ENCODE assay signal across 10 cellular contexts in the genomic region with DNA sequence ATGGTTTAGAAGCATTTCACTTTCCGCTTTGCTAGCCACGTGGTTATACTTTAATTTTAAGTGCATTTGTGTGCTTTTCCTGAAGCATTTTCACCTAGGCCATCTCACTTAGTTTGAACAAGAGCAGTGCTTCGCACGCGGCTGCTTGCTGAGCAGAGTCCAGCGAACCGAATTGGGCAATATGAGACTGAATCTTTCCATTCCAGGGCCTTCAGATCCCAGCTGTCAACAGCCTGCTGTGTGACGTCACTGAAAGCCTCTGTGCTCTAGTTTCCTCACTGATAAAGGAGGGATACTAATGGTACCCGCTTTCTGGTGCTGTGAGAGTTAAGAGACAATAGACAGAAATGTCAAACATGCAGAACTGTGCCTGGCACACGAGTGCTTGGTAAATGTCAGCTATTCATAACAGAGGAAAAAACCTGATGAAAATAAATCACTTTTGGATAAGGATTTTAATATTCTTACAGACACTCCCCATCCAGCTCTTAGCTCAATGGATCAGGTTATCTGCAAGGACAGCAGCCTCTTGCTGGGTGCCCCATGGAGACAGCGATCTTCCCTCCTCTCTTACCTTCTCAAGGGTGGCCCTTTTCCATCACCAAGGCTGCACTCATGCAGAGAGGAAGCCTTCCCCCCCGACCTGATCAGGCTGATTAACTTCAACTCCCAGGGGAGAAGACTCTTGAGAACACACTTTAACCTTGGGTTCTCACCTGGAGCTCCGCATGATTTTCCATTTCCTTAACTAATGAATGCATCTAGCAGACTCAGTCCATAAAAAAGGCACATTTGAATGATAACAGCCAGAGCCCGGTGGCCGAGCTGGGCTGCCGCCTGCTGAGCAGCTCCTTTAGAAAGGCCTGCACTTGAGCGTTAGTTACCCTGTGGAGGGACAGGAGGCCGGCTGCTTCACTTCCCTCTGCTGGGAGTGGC. TPM values are rescaled to one million over a fixed set of nuclear protein-coding genes. Genes with fewer than 3 reads are reported as not detected.
DNase-seq lines count a peak whose midpoint lies in the region; ATAC-seq and TF ChIP-seq lines count a peak whose summit lies in the region.
"Had no signal": no experiment of that assay in that cellular context is flagged by ENCODE, and none has a peak within 500 bp of the region (broad histone marks: within the 10 kb centered on the region; RNA-seq: fewer than 3 reads in every experiment).

No MANE protein-coding gene starts in this region.

- POLR2A ChIA-PET in IMR-90 (lab: Charles Lee; ENCODE audit: unreplicated experiment) = no interaction called here

- H3K27ac ChIP-seq in IMR-90 (ENCODE audit: insufficient read depth, low read length) = no peak overlapping the region
- no peak overlapping the region for H3K27ac ChIP-seq in coronary artery
- H3K27ac ChIP-seq in liver (ENCODE audit: low read depth in 1 of 2, low read length in 2 of 2) = peak overlapping the region; percentile 44 to 67

- no peak overlapping the region for H4K8ac ChIP-seq in IMR-90 (ENCODE audit: low read depth in 2 of 2, low read length in 2 of 2)

- no peak overlapping the region for H4K5ac ChIP-seq in IMR-90 (ENCODE audit: low read depth, low read length)

- no peak overlapping the region for H3K23ac ChIP-seq in IMR-90 (ENCODE audit: low read depth, low read length)

- H4K91ac ChIP-seq in IMR-90 (ENCODE audit: insufficient read depth, low read depth, low read length) = no peak overlapping the region

- H3K14ac ChIP-seq in IMR-90 (replicated peaks; ENCODE audit: low read depth, low read length) = no peak overlapping the region

- intact Hi-C loops in IMR-90 (cut with micrococcal nuclease) = no loop called here

- no peak overlapping the region for H2AFZ ChIP-seq in IMR-90 (replicated peaks; ENCODE audit: low read length, poor library complexity)

- WGBS in IMR-90 (ENCODE audit: extremely low coverage in 2 of 2, insufficient read length in 1 of 2), 2 experiments = no CpG with 5 or more reads among the region's 18 CpGs
- 36% methylated on average over 18 of the region's 18 CpGs for WGBS in liver

- no peak overlapping the region for H3K9ac ChIP-seq in IMR-90 (ENCODE audit: low read depth, low read length)
- no peak overlapping the region for H3K9ac ChIP-seq in liver (ENCODE audit: low read depth in 1 of 2, low read length in 2 of 2)

- H3K79me1 ChIP-seq in IMR-90 (ENCODE audit: low read depth in 1 of 2, low read length in 2 of 2) = no peaks in the 10 kb centered on the region

- H4K20me1 ChIP-seq in IMR-90 (ENCODE audit: insufficient read depth, low read length) = no peaks in the 10 kb centered on the region

- H2AK5ac ChIP-seq in IMR-90 (ENCODE audit: low read depth, low read length) = no peak overlapping the region

- no peaks in the 10 kb centered on the region for H3K9me1 ChIP-seq in IMR-90 (ENCODE audit: insufficient read depth, low read length)

- no TSS peak for BruUV-seq in IMR-90 (replicated peaks; lab: Mats Ljungman, UMichigan)

- DNase-seq in NCI-H524 (lab: John Stamatoyannopoulos, UW) (peak; percentile 16 to 35), NCI-H524 treated with DMSO at 0.1 percent for 48 hours (lab: John Stamatoyannopoulos, UW) (no peak), IMR-90 (peak; percentile 61), coronary artery (ENCODE audit: low spot score) (peak; percentile 58), pons (ENCODE audit: low spot score) (no peak)
- DNase-seq: activated B cell treated with CpG ODN at 0.5 μM for 24 hours had no signal

- no peak overlapping the region for H2BK20ac ChIP-seq in IMR-90 (ENCODE audit: low read depth, low read length)

- in situ Hi-C loops in IMR-90 (cut with MboI; ENCODE audit: low sequenced_read_pairs) = no loop called here

- H3K27me3 ChIP-seq in IMR-90 (ENCODE audit: control insufficient read depth, insufficient read depth, low read length) (peaks cover 59% of the 10 kb centered on the region), liver (ENCODE audit: control insufficient read depth in 4 of 4, insufficient read depth in 4 of 4, low read length in 3 of 4) (peaks cover under 1 to 21% (median 5%) of the 10 kb centered on the region in 4 donors)

- no peak overlapping the region for H3K18ac ChIP-seq in IMR-90 (ENCODE audit: low read depth, low read length)

- CTCF ChIA-PET in IMR-90 (lab: Yijun Ruan, JAX) = no interaction called here

- peaks cover 1% of the 10 kb centered on the region; the same call in 1 of the 2 replicates for H3K4me1 ChIP-seq in IMR-90 (ENCODE audit: control insufficient read depth, insufficient read depth, low read length)
- H3K4me1 ChIP-seq in liver (ENCODE audit: control insufficient read depth in 4 of 4, insufficient read depth in 4 of 4, low read length in 3 of 4) = peaks cover 10 to 21% (median 16%) of the 10 kb centered on the region in 4 donors

- H3K4me3 ChIP-seq in IMR-90 (ENCODE audit: insufficient read depth, low read depth, low read length) (no peak overlapping the region), coronary artery (no peak overlapping the region), liver (ENCODE audit: low read depth in 1 of 3, low read length in 3 of 3) (no peak overlapping the region)

- H2BK120ac ChIP-seq in IMR-90 (ENCODE audit: low read depth, low read length) = no peak overlapping the region

- TF ChIP-seq CTCF in IMR-90 (conservative IDR thresholded peaks at IDR 0.05; ENCODE audit: low read depth, low read length) (no peak), coronary artery (IDR thresholded peaks at IDR 0.05) (no peak), liver (IDR thresholded peaks at IDR 0.05; ENCODE audit: low read depth, low read length, missing input control) (no peak)

- H3K36me3 ChIP-seq in IMR-90 (ENCODE audit: control insufficient read depth, insufficient read depth, low read length) (no peaks in the 10 kb centered on the region), liver (ENCODE audit: control insufficient read depth in 4 of 4, insufficient read depth in 3 of 4, low read depth in 1 of 4, low read length in 3 of 4) (no peaks in the 10 kb centered on the region)

- H3K4me2 ChIP-seq in IMR-90 (ENCODE audit: low read depth, low read length) = no peak overlapping the region

- no peak overlapping the region for H2BK15ac ChIP-seq in IMR-90 (ENCODE audit: low read depth, low read length)

- H3K9me3 ChIP-seq in IMR-90 (ENCODE audit: control insufficient read depth, insufficient read depth, low read length) = no peaks in the 10 kb centered on the region
- H3K9me3 ChIP-seq in liver (ENCODE audit: control insufficient read depth in 4 of 4, low read length in 3 of 4) = no peaks in the 10 kb centered on the region

- TF ChIP-seq RAD21 in IMR-90 (IDR thresholded peaks at IDR 0.05; ENCODE audit: low read length) (no peak), liver (IDR thresholded peaks at IDR 0.05) (peak in 1 of 2 donors; percentile 33)

- dilution Hi-C loops in IMR-90 (cut with HindIII; ENCODE audit: low sequenced_read_pairs, unreplicated experiment) = no loop called here

- ATAC-seq in IMR-90 (ENCODE audit: low read depth) (peak; percentile 41; the same call in 1 of the 2 replicates), GM21528 (IDR thresholded peaks at IDR 0.05; ENCODE audit: low FRiP score, unreplicated experiment) (no peak), GM18867 (IDR thresholded peaks at IDR 0.05; ENCODE audit: unreplicated experiment) (no peak)

- no peak overlapping the region for H2AK9ac ChIP-seq in IMR-90 (replicated peaks; ENCODE audit: low read depth, low read length, poor library complexity)

- H2BK5ac ChIP-seq in IMR-90 (ENCODE audit: low read depth, low read length, poor library complexity, severe bottlenecking) = no peak overlapping the region

- TF ChIP-seq POLR2A in IMR-90 (IDR thresholded peaks at IDR 0.05; ENCODE audit: low read depth, low read length) = no peak

- no peak overlapping the region for H3K4ac ChIP-seq in IMR-90 (ENCODE audit: low read depth, low read length)

- H3K56ac ChIP-seq in IMR-90 (ENCODE audit: extremely low read depth, insufficient read depth, low read length) = no peak overlapping the region

TF ChIP-seq in IMR-90, 13 proteins besides CTCF, POLR2A, EP300 and RAD21:
- TF ChIP-seq MXI1 (IDR thresholded peaks at IDR 0.05; ENCODE audit: borderline replicate concordance, low read depth, low read length) (no peak), CEBPB (IDR thresholded peaks at IDR 0.05; ENCODE audit: low read depth, low read length) (peak; percentile 67)
TF ChIP-seq in IMR-90: peak in this region for 1.

TF ChIP-seq in liver, 16 proteins besides CTCF, POLR2A, EP300 and RAD21 (continues in another document):
- TF ChIP-seq JUND (IDR thresholded peaks at IDR 0.05) = peak; percentile 75 to 82
- TF ChIP-seq, protein P1, sequence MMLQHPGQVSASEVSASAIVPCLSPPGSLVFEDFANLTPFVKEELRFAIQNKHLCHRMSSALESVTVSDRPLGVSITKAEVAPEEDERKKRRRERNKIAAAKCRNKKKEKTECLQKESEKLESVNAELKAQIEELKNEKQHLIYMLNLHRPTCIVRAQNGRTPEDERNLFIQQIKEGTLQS (IDR thresholded peaks at IDR 0.05) = peak; percentile 80

RNA-seq across cellular contexts. Expression of a gene that starts 3.5 kb away (rescaled TPM):
- not detected in 2 replicates for total RNA-seq in IMR-90 (2012; rRNA removed)
- not detected in 2 replicates for polyA plus RNA-seq in IMR-90 (2012; rRNA removed)
- polyA plus RNA-seq in IMR-90 (2012; cell fraction: cytosol; rRNA removed) = not detected in 2 replicates
- polyA plus RNA-seq in IMR-90 (2012; cell fraction: nucleus; rRNA removed; ENCODE audit: low replicate concordance) = 0.02 TPM in 1 of 2 replicates, not detected in the other
- total RNA-seq in liver = under 1 TPM in 1 of 2 donors, not detected in 1; 0.08 TPM
- polyA plus RNA-seq in liver = not detected
- total RNA-seq: activated B cell treated with CpG ODN at 0.5 μM for 24 hours, osteoblast had no signal

RNA-seq across cellular contexts. Expression of a gene that starts 19.3 kb away (rescaled TPM):
- 9.7 and 11.1 TPM in 2 replicates for total RNA-seq in IMR-90 (2012; rRNA removed)
- 18.3 and 21.2 TPM in 2 replicates for polyA plus RNA-seq in IMR-90 (2012; rRNA removed)
- 11.3 and 13.6 TPM in 2 replicates for polyA plus RNA-seq in IMR-90 (2012; cell fraction: cytosol; rRNA removed)
- 45.4 and 71.9 TPM in 2 replicates for polyA plus RNA-seq in IMR-90 (2012; cell fraction: nucleus; rRNA removed; ENCODE audit: low replicate concordance)
- 10 to 100 TPM; 14.1 to 32.2 TPM for total RNA-seq in liver
- polyA plus RNA-seq in liver = 10 to 100 TPM; 24.1 to 30.1 TPM

RNA-seq across cellular contexts. Expression of a gene that starts 19.5 kb away (rescaled TPM):
- total RNA-seq in IMR-90 (2012; rRNA removed) (51.9 and 72.1 TPM in 2 replicates), liver (10 to 100 TPM; 25.3 to 26.8 TPM)
- polyA plus RNA-seq in IMR-90 (2012; rRNA removed) (42.8 and 43.1 TPM in 2 replicates), liver (10 to 100 TPM; 22.1 to 34.3 TPM)
- 21.1 and 28.2 TPM in 2 replicates for polyA plus RNA-seq in IMR-90 (2012; cell fraction: cytosol; rRNA removed)
- 9.3 and 48.9 TPM in 2 replicates for polyA plus RNA-seq in IMR-90 (2012; cell fraction: nucleus; rRNA removed; ENCODE audit: low replicate concordance)

RNA-seq across cellular contexts. Expression of a gene that starts 48.2 kb away (rescaled TPM):
- 38.9 and 51.1 TPM in 2 replicates for total RNA-seq in IMR-90 (2012; rRNA removed)
- 39.5 and 41.6 TPM in 2 replicates for polyA plus RNA-seq in IMR-90 (2012; rRNA removed)
- 31.6 and 35.7 TPM in 2 replicates for polyA plus RNA-seq in IMR-90 (2012; cell fraction: cytosol; rRNA removed)
- 75.7 and 105 TPM in 2 replicates for polyA plus RNA-seq in IMR-90 (2012; cell fraction: nucleus; rRNA removed; ENCODE audit: low replicate concordance)
- total RNA-seq in liver = 10 to 100 TPM; 19.3 to 35.0 TPM
- 10 to 100 TPM; 12.6 to 21.1 TPM for polyA plus RNA-seq in liver

RNA-seq across cellular contexts. Expression of a gene that starts 48.9 kb away (rescaled TPM):
- total RNA-seq in IMR-90 (2012; rRNA removed) (19.2 and 19.7 TPM in 2 replicates), liver (10 to 100 TPM; 31.8 to 35.4 TPM)
- polyA plus RNA-seq in IMR-90 (2012; rRNA removed) (18.0 and 18.9 TPM in 2 replicates), liver (10 to 100 TPM; 14.1 to 16.6 TPM)
- 8.3 and 9.9 TPM in 2 replicates for polyA plus RNA-seq in IMR-90 (2012; cell fraction: cytosol; rRNA removed)
- polyA plus RNA-seq in IMR-90 (2012; cell fraction: nucleus; rRNA removed; ENCODE audit: low replicate concordance) = 16.9 and 25.2 TPM in 2 replicates

Comparison
In these comparisons a context has a peak if more than half of its experiments do, and no peak if none do; other contexts are left out.
1. DNase-seq: peak in NCI-H524 (2 of 2), IMR-90 (single experiment) and coronary artery (single experiment); none in NCI-H524 treated with DMSO at 0.1 percent for 48 hours (single experiment) and pons (single experiment).
2. H3K27ac ChIP-seq: peak in liver (2 of 2); none in IMR-90 (single experiment) and coronary artery (0 of 2).